22 cellular contexts compared by ENCODE assay signal in genomic region chr16:89061590-89062380, GRCh38. TPM values are rescaled to one million over a fixed set of nuclear protein-coding genes. Genes with fewer than 3 reads are reported as not detected.
A peak's percentile ranks its signal among the peaks of the same experiment; 100 is the strongest.
DNase-seq lines count a peak whose midpoint lies in the region; ATAC-seq, FAIRE-seq and TF ChIP-seq lines count a peak whose summit lies in the region.
"Had no signal": no experiment of that assay in that cellular context is flagged by ENCODE, and none has a peak within 500 bp of the region (broad histone marks: within the 10 kb centered on the region; RNA-seq: fewer than 3 reads in every experiment).

No MANE protein-coding gene starts in this region.

- FAIRE-seq in GM18507 (lab: Jason Lieb, UNC) = peak; percentile 35
- FAIRE-seq: D721Med, HTR-8/SVneo had no signal

- H3K27ac Mint-ChIP-seq in activated B cell treated with CpG ODN at 0.5 μM for 24 hours (peak overlapping the region; percentile 89), neural crest cell (ENCODE audit: unreplicated experiment) (peak overlapping the region; percentile 84)
- H3K27ac Mint-ChIP-seq: CD4-positive, alpha-beta memory T cell had no signal

- no peaks in the 10 kb centered on the region for H3K36me3 Mint-ChIP-seq in activated B cell treated with CpG ODN at 0.5 μM for 24 hours (ENCODE audit: low read depth)
- H3K36me3 Mint-ChIP-seq in neural crest cell (ENCODE audit: low read depth) = no peaks in the 10 kb centered on the region
- H3K36me3 Mint-ChIP-seq: CD4-positive, alpha-beta memory T cell had no signal

- H3K4me3 ChIP-seq in BLaER1 treated with 17β-estradiol and CSF1 and Interleukin-3, amounts not matched to agents 10 nM and 100 nM = no peak overlapping the region
- H3K4me3 ChIP-seq: Peyer's patch had no signal

- peak overlapping the region in 7 of 11 experiments; percentile 11 to 61 (median 30); a peak in 10 of 22 replicates for H3K4me2 ChIP-seq in BLaER1 treated with 17β-estradiol and CSF1 and Interleukin-3, amounts not matched to agents 10 nM and 100 nM
- H3K4me2 ChIP-seq: SK-N-SH had no signal

- POLR2A ChIA-PET in activated B cell treated with CpG ODN at 0.5 μM for 24 hours (lab: Charles Lee) = interaction anchor here (0.6 kb wide), 1 partner anchor 21 kb away, joined by 7 read pairs; no protein-coding TSS in a partner anchor

- H3K27ac ChIP-seq in BLaER1 treated with 17β-estradiol and CSF1 and Interleukin-3, amounts not matched to agents 10 nM and 100 nM = no peak overlapping the region
- H3K27ac ChIP-seq: HL-60 had no signal

- peaks cover 15 to 58% (median 43%) of the 10 kb centered on the region in 10 experiments for H3K4me1 ChIP-seq in BLaER1 treated with 17β-estradiol and CSF1 and Interleukin-3, amounts not matched to agents 10 nM and 100 nM

- no peaks in the 10 kb centered on the region for H3K36me3 ChIP-seq in BLaER1 treated with 17β-estradiol and CSF1 and Interleukin-3, amounts not matched to agents 10 nM and 100 nM
- H3K36me3 ChIP-seq: Peyer's patch had no signal

- no peak for ATAC-seq in activated B cell treated with CpG ODN at 0.5 μM for 24 hours (ENCODE audit: low read depth)
- ATAC-seq in left ventricle myocardium superior = no peak
- no peak for ATAC-seq in HG02852 (IDR thresholded peaks at IDR 0.05; ENCODE audit: unreplicated experiment)

- H3K9me3 Mint-ChIP-seq in activated B cell treated with CpG ODN at 0.5 μM for 24 hours = no peaks in the 10 kb centered on the region
- no peaks in the 10 kb centered on the region for H3K9me3 Mint-ChIP-seq in neural crest cell

- peaks cover 0 to 7% (median 0%) of the 10 kb centered on the region in 11 experiments; a peak in 4 of 22 replicates for H3K27me3 ChIP-seq in BLaER1 treated with 17β-estradiol and CSF1 and Interleukin-3, amounts not matched to agents 10 nM and 100 nM
- H3K27me3 ChIP-seq: Peyer's patch had no signal

- no peak overlapping the region for H3K4me3 Mint-ChIP-seq in activated B cell treated with CpG ODN at 0.5 μM for 24 hours
- no peak overlapping the region for H3K4me3 Mint-ChIP-seq in neural crest cell
- H3K4me3 Mint-ChIP-seq: CD4-positive, alpha-beta memory T cell; H9 had no signal

- DNase-seq in GM18507 (ENCODE audit: extremely low spot score, insufficient read length, low read depth) (no peak), activated B cell treated with CpG ODN at 0.5 μM for 24 hours (no peak), neural crest cell (ENCODE audit: low read depth, low spot score) (no peak), islet precursor cell (no peak), left ventricle myocardium superior (no peak), SW480 (ENCODE audit: low spot score) (no peak)
- DNase-seq: CD4-positive, alpha-beta memory T cell; DMS79; H9; NCI-H187 treated with DMSO at 0.1 percent for 48 hours; NCI-H2171; NCI-H446; NCI-H69; Right ventricle myocardium superior; SK-N-SH; T-helper 1 cell had no signal

- H3K4me1 Mint-ChIP-seq in activated B cell treated with CpG ODN at 0.5 μM for 24 hours (peaks cover 63% of the 10 kb centered on the region), neural crest cell (peaks cover 7% of the 10 kb centered on the region)

- intact Hi-C loops in activated B cell treated with CpG ODN at 0.5 μM for 24 hours (cut with micrococcal nuclease) (loop anchor here (2.0 kb wide), 3 partner anchors 29 to 93 kb away; no protein-coding TSS in a partner anchor), left ventricle myocardium superior (cut with micrococcal nuclease) (no loop called here)

- H3K9me3 ChIP-seq in BLaER1 treated with 17β-estradiol and CSF1 and Interleukin-3, amounts not matched to agents 10 nM and 100 nM (replicated peaks in 1 of 11) = no peaks in the 10 kb centered on the region
- H3K9me3 ChIP-seq: Peyer's patch, SK-N-SH had no signal

- peaks cover 0 to 5% (median 0%) of the 10 kb centered on the region in 11 experiments; a peak in 1 of 22 replicates for H4K20me1 ChIP-seq in BLaER1 treated with 17β-estradiol and CSF1 and Interleukin-3, amounts not matched to agents 10 nM and 100 nM

- H3K9ac ChIP-seq in BLaER1 treated with 17β-estradiol and CSF1 and Interleukin-3, amounts not matched to agents 10 nM and 100 nM = peak overlapping the region in 1 of 11 experiments; percentile 7; a peak in 1 of 22 replicates
- H3K9ac ChIP-seq: SK-N-SH had no signal

- TF ChIP-seq CTCF in activated B cell treated with CpG ODN at 0.5 μM for 24 hours (IDR thresholded peaks at IDR 0.05) = no peak
- no peak for TF ChIP-seq CTCF in neural crest cell (conservative IDR thresholded peaks at IDR 0.05)

- CTCF ChIA-PET in activated B cell treated with CpG ODN at 0.5 μM for 24 hours (lab: Charles Lee) = no interaction called here

- H3K27me3 Mint-ChIP-seq in activated B cell treated with CpG ODN at 0.5 μM for 24 hours (no peaks in the 10 kb centered on the region), neural crest cell (ENCODE audit: low read depth) (no peaks in the 10 kb centered on the region)
- H3K27me3 Mint-ChIP-seq: CD4-positive, alpha-beta memory T cell had no signal

RNA-seq across cellular contexts. Expression of gene ACSF3, which starts 31.9 kb away (rescaled TPM):
- total RNA-seq in activated B cell treated with CpG ODN at 0.5 μM for 24 hours (59.6 and 78.0 TPM in 2 replicates), neural crest cell (25.1 and 31.0 TPM in 2 replicates), left ventricle myocardium superior (22.5 TPM)
